In the genomic region with DNA sequence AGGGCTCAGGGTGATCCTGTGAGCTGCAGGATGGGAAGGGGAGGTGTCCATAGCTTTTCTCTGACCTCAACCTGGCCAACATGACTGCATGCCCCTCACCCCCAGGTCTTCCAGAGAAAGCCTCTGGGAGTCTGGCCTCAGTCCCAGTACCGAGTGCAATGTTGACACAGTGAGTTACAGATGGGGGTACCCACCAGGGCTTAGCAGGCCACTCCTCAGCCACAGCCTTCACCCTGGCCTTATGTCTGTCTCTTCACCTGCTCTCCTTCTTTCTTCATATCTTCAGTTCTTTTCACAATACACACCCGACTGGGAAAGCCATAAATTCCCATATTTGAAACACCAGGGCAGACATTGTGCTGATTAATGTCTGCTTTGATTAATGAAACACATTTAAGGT, we compare ENCODE assay signal across 1 cellular context.
TF ChIP-seq lines count a peak whose summit lies in the region.

No MANE protein-coding gene starts in this region.

TF ChIP-seq in WTC11, 78 proteins besides CTCF, POLR2A, EP300 and RAD21 (continued from another document):
- TF ChIP-seq ATF1 (CRISPR knock-in tag; IDR thresholded peaks at IDR 0.05) (no peak), ZNF671 (CRISPR knock-in tag; IDR thresholded peaks at IDR 0.05) (no peak), CDX4 (CRISPR knock-in tag; IDR thresholded peaks at IDR 0.05; ENCODE audit: borderline replicate concordance) (no peak), ZNF416 (CRISPR knock-in tag; IDR thresholded peaks at IDR 0.05) (no peak), TEAD4 (CRISPR knock-in tag; IDR thresholded peaks at IDR 0.05) (no peak), ZNF121 (CRISPR knock-in tag; IDR thresholded peaks at IDR 0.05) (no peak)
